In the genomic region with DNA sequence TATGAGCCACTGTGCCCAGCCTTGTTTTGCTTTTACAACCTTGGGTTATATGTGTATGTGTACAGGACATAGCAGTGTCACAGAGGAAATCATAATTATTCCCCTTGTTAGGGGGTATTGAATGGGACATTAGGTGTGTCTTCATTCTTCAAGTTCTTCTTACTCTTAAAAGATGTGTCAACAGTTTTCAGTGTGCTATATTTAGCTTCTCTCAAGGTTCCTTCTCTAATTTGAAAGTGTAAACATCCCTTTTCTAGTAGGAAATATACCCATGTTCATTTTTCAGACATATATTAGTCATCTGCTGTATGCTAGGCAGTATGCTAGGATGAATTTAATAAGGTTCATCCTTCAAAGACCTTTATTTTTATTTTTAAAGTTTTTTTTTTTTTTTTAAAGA, we compare ENCODE assay signal across 12 cellular contexts. TPM values are rescaled to one million over a fixed set of nuclear protein-coding genes. Genes with fewer than 3 reads are reported as not detected.
A peak's percentile ranks its signal among the peaks of the same experiment; 100 is the strongest.
DNase-seq lines count a peak whose midpoint lies in the region; ATAC-seq, FAIRE-seq and TF ChIP-seq lines count a peak whose summit lies in the region.
"Had no signal": no experiment of that assay in that cellular context is flagged by ENCODE, and none has a peak within 500 bp of the region (broad histone marks: within the 10 kb centered on the region; RNA-seq: fewer than 3 reads in every experiment).

No MANE protein-coding gene starts in this region.

- H4K20me1 ChIP-seq in GM12878 (ENCODE audit: control insufficient read depth, insufficient read depth) = peaks cover 2% of the 10 kb centered on the region; the same call in 1 of the 2 replicates

- H3K9ac ChIP-seq in GM12878 (ENCODE audit: control insufficient read depth, insufficient read depth, low read length) = no peak overlapping the region

- H3K4me1 Mint-ChIP-seq in stimulated activated naive CD8-positive, alpha-beta T cell treated with anti-CD3 and anti-CD28 coated beads, Interleukin-15, amount 100 ng/mL, for 72 hours = peaks cover 63% of the 10 kb centered on the region

- H3K9me3 Mint-ChIP-seq in stimulated activated naive CD8-positive, alpha-beta T cell treated with anti-CD3 and anti-CD28 coated beads, Interleukin-15, amount 100 ng/mL, for 72 hours = no peaks in the 10 kb centered on the region

- intact Hi-C loops in GM12878 (cut with micrococcal nuclease; ENCODE audit: unreplicated experiment) = no loop called here

- peaks cover 4 to 43% of the 10 kb centered on the region in 2 experiments for H3K36me3 ChIP-seq in GM12878 (ENCODE audit: control insufficient read depth in 2 of 2, insufficient read depth in 2 of 2, low read length in 1 of 2)

- peak; percentile 35 for ATAC-seq in stimulated activated naive CD8-positive, alpha-beta T cell treated with anti-CD3 and anti-CD28 coated beads, Interleukin-15, Interleukin-2, amounts not matched to agents 100 U/mL and 50 U/mL, for 24 hours
- no peak for ATAC-seq in stimulated activated naive CD8-positive, alpha-beta T cell treated with anti-CD3 and anti-CD28 coated beads, Interleukin-15, amount 100 ng/mL, for 72 hours
- ATAC-seq in HG03095 (IDR thresholded peaks at IDR 0.05; ENCODE audit: unreplicated experiment) (peak; percentile 61), GM12878 (peak; percentile 21), HG03039 (IDR thresholded peaks at IDR 0.05; ENCODE audit: unreplicated experiment) (no peak)

- DNase-seq in stimulated activated naive CD8-positive, alpha-beta T cell treated with anti-CD3 and anti-CD28 coated beads, Interleukin-15, Interleukin-2, amounts not matched to agents 100 U/mL and 50 U/mL, for 24 hours = no peak
- DNase-seq in stimulated activated naive CD8-positive, alpha-beta T cell treated with anti-CD3 and anti-CD28 coated beads, Interleukin-15, amount 100 ng/mL, for 72 hours = no peak
- DNase-seq in GM12878 (ENCODE audit: low read depth, low spot score) (no peak), KG1 (lab: John Stamatoyannopoulos, UW) (no peak), T1000 (lab: John Stamatoyannopoulos, UW) (no peak)
- DNase-seq in activated CD4-positive, alpha-beta T cell treated with anti-CD3 and anti-CD28 coated beads, Interleukin-2, amount 50 U/mL, for 48 hours = no peak
- DNase-seq: activated CD4-positive, alpha-beta T cell treated with anti-CD3 and anti-CD28 coated beads, Interleukin-2, amount 50 U/mL, for 1 hour; C1 segment of cervical spinal cord; NCI-H446; SHP77 had no signal

- no peak overlapping the region; the same call in 1 of the 2 replicates for H3K4me2 ChIP-seq in GM12878 (ENCODE audit: control insufficient read depth, insufficient read depth)

- peak overlapping the region in 1 of 2 donors; percentile 48 for H3K27ac Mint-ChIP-seq in stimulated activated naive CD8-positive, alpha-beta T cell treated with anti-CD3 and anti-CD28 coated beads, Interleukin-15, amount 100 ng/mL, for 72 hours

- POLR2A ChIA-PET in GM12878 (lab: Charles Lee) = interaction anchor here (0.6 to 1.0 kb wide), 2 partner anchors 14 to 24 kb away, joined by 4 to 7 read pairs; no protein-coding TSS in a partner anchor

- no peak for TF ChIP-seq RAD21 in GM12878 (IDR thresholded peaks at IDR 0.05; ENCODE audit: insufficient read depth, low read depth, low read length)

- BruUV-seq in GM12878 (replicated peaks; lab: Mats Ljungman, UMichigan) = no TSS peak

- H3K4me3 Mint-ChIP-seq in stimulated activated naive CD8-positive, alpha-beta T cell treated with anti-CD3 and anti-CD28 coated beads, Interleukin-15, amount 100 ng/mL, for 72 hours = no peak overlapping the region

- no peaks in the 10 kb centered on the region for H3K9me3 ChIP-seq in GM12878 (replicated peaks; ENCODE audit: control insufficient read depth, insufficient read depth, low read length)

- H3K4me3 ChIP-seq in GM12878 = no peak overlapping the region

- no peak overlapping the region for H3K27ac ChIP-seq in GM12878 (ENCODE audit: control insufficient read depth, insufficient read depth)

- RAD21 ChIA-PET in GM12878 (lab: Charles Lee; ENCODE audit: unreplicated experiment) = interaction anchor here (1.1 to 1.6 kb wide), 2 partner anchors 13 to 253 kb away, joined by 3 to 4 read pairs; no protein-coding TSS in a partner anchor

- peaks cover 67% of the 10 kb centered on the region for H3K79me2 ChIP-seq in GM12878 (ENCODE audit: control insufficient read depth, insufficient read depth, low read length)

- peaks cover 10% of the 10 kb centered on the region for H3K4me1 ChIP-seq in GM12878 (ENCODE audit: control insufficient read depth, insufficient read depth, low read length)

- H3K27me3 Mint-ChIP-seq in stimulated activated naive CD8-positive, alpha-beta T cell treated with anti-CD3 and anti-CD28 coated beads, Interleukin-15, amount 100 ng/mL, for 72 hours = no peaks in the 10 kb centered on the region

- CTCF ChIA-PET in GM12878 (lab: Yijun Ruan, JAX) = interaction anchor here (0.6 to 4.0 kb wide), 4 partner anchors 14 to 132 kb away, joined by 3 to 17 read pairs (median 4); no protein-coding TSS in a partner anchor

- no peak for TF ChIP-seq EP300 in GM12878 (IDR thresholded peaks at IDR 0.05; ENCODE audit: borderline replicate concordance in 1 of 2, control insufficient read depth in 1 of 2, low read depth in 2 of 2, low read length in 2 of 2)

- SMC1A ChIA-PET in GM12878 (lab: Charles Lee; ENCODE audit: uncharacterized antibody, unreplicated experiment) = interaction anchor here (0.7 to 4.2 kb wide), 9 partner anchors 10 to 307 kb away, joined by 3 to 25 read pairs (median 4); no protein-coding TSS in a partner anchor

- no peak overlapping the region for H2AFZ ChIP-seq in GM12878 (ENCODE audit: control insufficient read depth, low read depth, low read length)

- H3K27me3 ChIP-seq in GM12878 (replicated peaks in 1 of 2; ENCODE audit: control insufficient read depth in 2 of 2, insufficient read depth in 2 of 2, low read length in 1 of 2) = no peaks in the 10 kb centered on the region

- FAIRE-seq in GM12878 (lab: Jason Lieb, UNC) = peak; percentile 84

- TF ChIP-seq POLR2A in GM12878 (IDR thresholded peaks at IDR 0.05; ENCODE audit: low read depth, low read length) = no peak

- in situ Hi-C loops in GM12878 (cut with MboI) = no loop called here

- no peak for TF ChIP-seq CTCF in GM12878 (IDR thresholded peaks at IDR 0.05 in 2 of 3, conservative IDR thresholded peaks at IDR 0.05 in 1 of 3; ENCODE audit: control insufficient read depth in 2 of 3, extremely low read depth in 1 of 3, insufficient read depth in 1 of 3, low read depth in 3 of 3, low read length in 3 of 3)

TF ChIP-seq in GM12878, 131 proteins besides CTCF, POLR2A, EP300 and RAD21:
- TF ChIP-seq MEF2B (IDR thresholded peaks at IDR 0.05; ENCODE audit: partially characterized antibody, poor library complexity, severe bottlenecking) = peak; percentile 37
- TF ChIP-seq, protein P1, sequence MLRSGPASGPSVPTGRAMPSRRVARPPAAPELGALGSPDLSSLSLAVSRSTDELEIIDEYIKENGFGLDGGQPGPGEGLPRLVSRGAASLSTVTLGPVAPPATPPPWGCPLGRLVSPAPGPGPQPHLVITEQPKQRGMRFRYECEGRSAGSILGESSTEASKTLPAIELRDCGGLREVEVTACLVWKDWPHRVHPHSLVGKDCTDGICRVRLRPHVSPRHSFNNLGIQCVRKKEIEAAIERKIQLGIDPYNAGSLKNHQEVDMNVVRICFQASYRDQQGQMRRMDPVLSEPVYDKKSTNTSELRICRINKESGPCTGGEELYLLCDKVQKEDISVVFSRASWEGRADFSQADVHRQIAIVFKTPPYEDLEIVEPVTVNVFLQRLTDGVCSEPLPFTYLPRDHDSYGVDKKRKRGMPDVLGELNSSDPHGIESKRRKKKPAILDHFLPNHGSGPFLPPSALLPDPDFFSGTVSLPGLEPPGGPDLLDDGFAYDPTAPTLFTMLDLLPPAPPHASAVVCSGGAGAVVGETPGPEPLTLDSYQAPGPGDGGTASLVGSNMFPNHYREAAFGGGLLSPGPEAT (IDR thresholded peaks at IDR 0.05; ENCODE audit: low read depth) = no peak

RNA-seq across cellular contexts. Expression of a gene that starts 17.1 kb away (rescaled TPM):
- 240 TPM in 2 replicates for total RNA-seq in GM12878 (2013; cell fraction: nucleolus; rRNA removed)
- total RNA-seq in GM12878 (2014; rRNA removed) (43.2 and 51.2 TPM in 2 replicates), GM12878 (2014; rRNA removed; fragmentation: Illumina TruSeq; extraction: Trizol) (65.4 and 68.4 TPM in 2 replicates), GM12878 (2021) (56.2 and 59.2 TPM in 2 replicates)
- polyA plus RNA-seq in GM12878 (2011; ENCODE audit: low read depth) = 22.5 TPM
- polyA plus RNA-seq in GM12878 (2011; rRNA removed) (90.4 and 129 TPM in 2 replicates), GM12878 (2014; fragmentation: Illumina TruSeq; extraction: Trizol) (52.8 and 60.5 TPM in 2 replicates), GM12878 (2014; fragmentation: Nextera tagmentation; extraction: Ambion mirVana) (10 to 100 TPM in 1 of 2 experiments, 1 to 10 TPM in 1; 9.2 to 10.1 TPM), GM12878 (2014; rRNA removed) (58.3 and 60.7 TPM in 2 replicates), GM12878 (2016; fragmentation: Nextera tagmentation; extraction: Ambion mirVana) (10 to 100 TPM; 20.9 to 22.8 TPM)
- polyA plus RNA-seq in GM12878 (2011; cell fraction: cytosol; rRNA removed) = 48.7 and 66.2 TPM in 2 replicates
- 174 and 185 TPM in 2 replicates for polyA plus RNA-seq in GM12878 (2011; cell fraction: nucleus; rRNA removed)
- polyA plus RNA-seq in GM12878 (2012) = 43.7 and 50.5 TPM in 2 replicates
- polyA minus RNA-seq in GM12878 (2011; rRNA and poly(A)+ RNA removed) = 69.5 and 93.1 TPM in 2 replicates
- polyA minus RNA-seq in GM12878 (2011; cell fraction: cytosol; rRNA and poly(A)+ RNA removed) = 17.2 and 34.0 TPM in 2 replicates
- polyA minus RNA-seq in GM12878 (2011; cell fraction: nucleus; rRNA and poly(A)+ RNA removed) = 150 and 205 TPM in 2 replicates

RNA-seq across cellular contexts. Expression of a gene that starts 19.5 kb away (rescaled TPM):
- total RNA-seq in GM12878 (2013; cell fraction: nucleolus; rRNA removed) = 3.8 and 4.2 TPM in 2 replicates
- total RNA-seq in GM12878 (2014; rRNA removed) = 1.7 and 1.9 TPM in 2 replicates
- total RNA-seq in GM12878 (2014; rRNA removed; fragmentation: Illumina TruSeq; extraction: Trizol) = 1.4 and 1.5 TPM in 2 replicates
- total RNA-seq in GM12878 (2021) = 1.4 and 2.9 TPM in 2 replicates
- polyA plus RNA-seq in GM12878 (2011; ENCODE audit: low read depth) = 1.3 TPM
- polyA plus RNA-seq in GM12878 (2011; rRNA removed) = 2.2 and 2.5 TPM in 2 replicates
- polyA plus RNA-seq in GM12878 (2011; cell fraction: cytosol; rRNA removed) = 0.90 and 1.4 TPM in 2 replicates
- polyA plus RNA-seq in GM12878 (2011; cell fraction: nucleus; rRNA removed) = 1.2 TPM in 2 replicates
- polyA plus RNA-seq in GM12878 (2012) = 1.7 TPM in 2 replicates
- polyA plus RNA-seq in GM12878 (2014; fragmentation: Illumina TruSeq; extraction: Trizol) = 1.7 and 2.2 TPM in 2 replicates
- polyA plus RNA-seq in GM12878 (2014; fragmentation: Nextera tagmentation; extraction: Ambion mirVana) = 1 to 10 TPM in 1 of 2 experiments, under 1 TPM in 1; 0.68 to 2.0 TPM
- polyA plus RNA-seq in GM12878 (2014; rRNA removed) = 1.5 and 1.8 TPM in 2 replicates
- polyA plus RNA-seq in GM12878 (2016; fragmentation: Nextera tagmentation; extraction: Ambion mirVana) = 1 to 10 TPM; 3.0 to 3.2 TPM
- polyA minus RNA-seq in GM12878 (2011; rRNA and poly(A)+ RNA removed) = 1.5 and 3.3 TPM in 2 replicates
- polyA minus RNA-seq in GM12878 (2011; cell fraction: cytosol; rRNA and poly(A)+ RNA removed) = 0.83 and 1.7 TPM in 2 replicates
- 0.73 and 1.4 TPM in 2 replicates for polyA minus RNA-seq in GM12878 (2011; cell fraction: nucleus; rRNA and poly(A)+ RNA removed)

Comparison
In these comparisons a context has a peak if more than half of its experiments do, and no peak if none do; other contexts are left out.
1. ATAC-seq: peak in stimulated activated naive CD8-positive, alpha-beta T cell treated with anti-CD3 and anti-CD28 coated beads, Interleukin-15, Interleukin-2, amounts not matched to agents 100 U/mL and 50 U/mL, for 24 hours (single experiment), HG03095 (single experiment) and GM12878 (single experiment); none in stimulated activated naive CD8-positive, alpha-beta T cell treated with anti-CD3 and anti-CD28 coated beads, Interleukin-15, amount 100 ng/mL, for 72 hours (single experiment) and HG03039 (single experiment).